Comparison of ENCODE assay signal across 8 cellular contexts in the genomic region with DNA sequence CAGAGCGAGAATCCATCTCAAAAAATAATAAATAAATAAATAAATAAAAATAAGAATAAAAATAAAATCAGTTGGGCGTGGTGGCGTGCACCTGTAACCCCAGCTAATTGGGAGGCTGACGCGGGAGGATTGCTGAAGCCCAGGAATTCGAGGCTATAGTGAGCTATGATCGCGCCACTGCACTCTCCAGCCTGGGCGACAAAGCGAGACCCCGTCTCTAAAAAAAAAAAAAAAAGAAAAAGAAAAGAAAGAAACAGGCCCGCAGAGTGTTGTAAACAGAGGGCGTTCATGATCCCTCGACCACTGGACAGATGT. TPM values are rescaled to one million over a fixed set of nuclear protein-coding genes. Genes with fewer than 3 reads are reported as not detected.
A peak's percentile ranks its signal among the peaks of the same experiment; 100 is the strongest.
DNase-seq lines count a peak whose midpoint lies in the region; ATAC-seq and TF ChIP-seq lines count a peak whose summit lies in the region.

No MANE protein-coding gene starts in this region.

- POLR2A ChIA-PET in CD4-positive, alpha-beta memory T cell (lab: Charles Lee; ENCODE audit: partially characterized antibody) = interaction anchor here (0.5 to 8.9 kb wide), 22 partner anchors 8 to 1014 kb away, joined by 3 to 227 read pairs (median 4); partner anchors contain the start of genes BLVRB, C19orf47, PLD3 and SERTAD3
- POLR2A ChIA-PET in OCI-LY7 (lab: Charles Lee) = interaction anchor here (0.6 to 1.5 kb wide), 6 partner anchors 9 to 64 kb away, joined by 3 to 7 read pairs (median 4); no protein-coding TSS in a partner anchor

- CTCF ChIA-PET in CD4-positive, alpha-beta memory T cell (lab: Charles Lee; ENCODE audit: partially characterized antibody) = interaction anchor here (0.7 to 3.9 kb wide), 31 partner anchors 9 to 218 kb away, joined by 3 to 66 read pairs (median 5); partner anchors contain the start of genes BLVRB, PLD3, SERTAD3 and SPTBN4
- CTCF ChIA-PET in OCI-LY7 (lab: Charles Lee; ENCODE audit: unreplicated experiment) = interaction anchor here (0.5 to 1.2 kb wide), 2 partner anchors 10 to 38 kb away, joined by 3 to 10 read pairs; no protein-coding TSS in a partner anchor

- no peak for TF ChIP-seq POLR2A in ovary (IDR thresholded peaks at IDR 0.05)

- H3K27me3 Mint-ChIP-seq in CD4-positive, alpha-beta memory T cell = no peaks in the 10 kb centered on the region
- no peaks in the 10 kb centered on the region for H3K27me3 Mint-ChIP-seq in endodermal cell (ENCODE audit: insufficient read depth)

- H3K9me3 Mint-ChIP-seq in CD4-positive, alpha-beta memory T cell = no peaks in the 10 kb centered on the region
- no peaks in the 10 kb centered on the region for H3K9me3 Mint-ChIP-seq in endodermal cell

- WGBS in endodermal cell (ENCODE audit: insufficient coverage in 1 of 2, insufficient read length in 1 of 2), 2 experiments = 62 to 64% methylated on average over 9 to 13 of the region's 14 CpGs
- 45 to 54% (median 53%) methylated on average over 14 of the region's 14 CpGs for WGBS in ovary, 3 donors

- H3K27ac Mint-ChIP-seq in CD4-positive, alpha-beta memory T cell = peak overlapping the region; percentile 84 to 98 (median 93)
- H3K27ac Mint-ChIP-seq in endodermal cell = peak overlapping the region; percentile 95

- no peaks in the 10 kb centered on the region for H3K9me3 ChIP-seq in CD4-positive, alpha-beta memory T cell (ENCODE audit: control insufficient read depth in 1 of 2, low read length in 2 of 2)
- no peaks in the 10 kb centered on the region for H3K9me3 ChIP-seq in OCI-LY7 (ENCODE audit: low read length)
- no peaks in the 10 kb centered on the region for H3K9me3 ChIP-seq in endodermal cell (ENCODE audit: control insufficient read depth, low read length)
- no peaks in the 10 kb centered on the region for H3K9me3 ChIP-seq in ovary

- no peaks in the 10 kb centered on the region for H4K20me1 ChIP-seq in OCI-LY7 (ENCODE audit: insufficient read depth, low read length)

- TF ChIP-seq EP300 in ovary (IDR thresholded peaks at IDR 0.05) = no peak

- no peaks in the 10 kb centered on the region for H3K27me3 ChIP-seq in CD4-positive, alpha-beta memory T cell (ENCODE audit: insufficient read depth, low read length)
- H3K27me3 ChIP-seq in endodermal cell (ENCODE audit: control insufficient read depth, insufficient read depth, low read length, poor library complexity, severe bottlenecking) (no peaks in the 10 kb centered on the region), ovary (no peaks in the 10 kb centered on the region)

- peak overlapping the region; percentile 84 for H3K27ac ChIP-seq in CD4-positive, alpha-beta memory T cell (ENCODE audit: low read depth, low read length)
- H3K27ac ChIP-seq in OCI-LY7 (ENCODE audit: low read depth, low read length, poor library complexity, severe bottlenecking) (no peak overlapping the region), endodermal cell (ENCODE audit: low read depth, low read length) (no peak overlapping the region), ovary (peak overlapping the region; percentile 98)

- no peak overlapping the region for H3K9ac ChIP-seq in endodermal cell (ENCODE audit: extremely low read depth, low read length, poor library complexity, severe bottlenecking)

- H2AFZ ChIP-seq in OCI-LY7 (ENCODE audit: low read length) = peak overlapping the region; percentile 59; the same call in 1 of the 2 replicates

- no peak for DNase-seq in CD4-positive, alpha-beta memory T cell
- DNase-seq in OCI-LY7 (ENCODE audit: low spot score) = no peak
- no peak for DNase-seq in endodermal cell
- no peak for DNase-seq in ovary
- DNase-seq in KG1 (lab: John Stamatoyannopoulos, UW) = no peak
- DNase-seq in DMS153 (lab: John Stamatoyannopoulos, UW) = no peak

- peak overlapping the region; percentile 93 for H3K4me2 ChIP-seq in OCI-LY7 (ENCODE audit: low read length)

- ATAC-seq in GM18861 (IDR thresholded peaks at IDR 0.05; ENCODE audit: unreplicated experiment) (no peak), GM21423 (IDR thresholded peaks at IDR 0.05; ENCODE audit: unreplicated experiment) (no peak)

- no peak for TF ChIP-seq CTCF in OCI-LY7 (conservative IDR thresholded peaks at IDR 0.05; ENCODE audit: low read length)
- TF ChIP-seq CTCF in endodermal cell (conservative IDR thresholded peaks at IDR 0.05) = no peak
- no peak for TF ChIP-seq CTCF in ovary (IDR thresholded peaks at IDR 0.05)

- H3K4me3 Mint-ChIP-seq in CD4-positive, alpha-beta memory T cell = peak overlapping the region; percentile 85 to 93 (median 90)
- H3K4me3 Mint-ChIP-seq in endodermal cell = peak overlapping the region; percentile 68

- H3K36me3 ChIP-seq in CD4-positive, alpha-beta memory T cell (ENCODE audit: insufficient read depth, low read length) = no peaks in the 10 kb centered on the region
- H3K36me3 ChIP-seq in OCI-LY7 (ENCODE audit: insufficient read depth, low read length) = peaks cover 10% of the 10 kb centered on the region; the same call in 1 of the 2 replicates
- H3K36me3 ChIP-seq in endodermal cell (ENCODE audit: control insufficient read depth, insufficient read depth, low read length) = peaks cover 10% of the 10 kb centered on the region
- H3K36me3 ChIP-seq in ovary = no peaks in the 10 kb centered on the region

- peaks cover 0 to 13% of the 10 kb centered on the region in 2 donors for H3K36me3 Mint-ChIP-seq in CD4-positive, alpha-beta memory T cell
- H3K36me3 Mint-ChIP-seq in endodermal cell (ENCODE audit: low read depth) = peaks cover 5% of the 10 kb centered on the region

- H3K9me2 ChIP-seq in OCI-LY7 (ENCODE audit: insufficient read depth, low read length) = no peaks in the 10 kb centered on the region

- H3K4me1 Mint-ChIP-seq in CD4-positive, alpha-beta memory T cell = peaks cover 19 to 47% (median 33%) of the 10 kb centered on the region in 4 donors
- H3K4me1 Mint-ChIP-seq in endodermal cell = peaks cover 10% of the 10 kb centered on the region

- peak overlapping the region in 1 of 2 donors; percentile 78 for H3K4me3 ChIP-seq in CD4-positive, alpha-beta memory T cell (ENCODE audit: low read length in 2 of 2)
- H3K4me3 ChIP-seq in OCI-LY7 (ENCODE audit: low read depth, low read length, poor library complexity, severe bottlenecking) (peak overlapping the region; percentile 69), endodermal cell (ENCODE audit: low read length) (peak overlapping the region; percentile 88), ovary (peak overlapping the region; percentile 67)

- H3K79me2 ChIP-seq in OCI-LY7 (ENCODE audit: insufficient read depth, low read depth, low read length) = peaks cover 11% of the 10 kb centered on the region; the same call in 1 of the 2 replicates

- H3K4me1 ChIP-seq in CD4-positive, alpha-beta memory T cell (ENCODE audit: insufficient read depth, low read length) = peaks cover 32% of the 10 kb centered on the region
- H3K4me1 ChIP-seq in OCI-LY7 (ENCODE audit: insufficient read depth, low read length, poor library complexity, severe bottlenecking) (peaks cover 31% of the 10 kb centered on the region), endodermal cell (ENCODE audit: control insufficient read depth, insufficient read depth, low read length) (no peaks in the 10 kb centered on the region), ovary (ENCODE audit: insufficient read depth) (peaks cover 2% of the 10 kb centered on the region)

- intact Hi-C loops in CD4-positive, alpha-beta memory T cell (cut with micrococcal nuclease) = loop anchor here (1.0 to 10.0 kb wide), 4 partner anchors 24 to 136 kb away; partner anchors contain the start of genes AKT2, BLVRB and SERTAD3
- intact Hi-C loops in OCI-LY7 (cut with micrococcal nuclease; ENCODE audit: unreplicated experiment) (loop anchor here (1.0 to 10.0 kb wide), 3 partner anchors 24 to 136 kb away; partner anchors contain the start of genes AKT2, BLVRB and SERTAD3), ovary (cut with DNase I) (loop anchor here in 2 of 4 donors (5.0 kb wide), 1 partner anchor 182 kb away; the partner anchor contains the start of gene LTBP4 (in 2 of the 2))

- BruUV-seq in OCI-LY7 (replicated peaks; lab: Mats Ljungman, UMichigan) = no TSS peak

RNA-seq across cellular contexts. Expression of gene SERTAD1, which starts 5.4 kb away (rescaled TPM):
- 10 to 100 TPM; 10.6 to 11.3 TPM for total RNA-seq in CD4-positive, alpha-beta memory T cell
- polyA plus RNA-seq in CD4-positive, alpha-beta memory T cell = 10 to 100 TPM in 1 of 2 donors, 1 to 10 TPM in 1; 5.4 to 10.7 TPM
- total RNA-seq in OCI-LY7 (2014; rRNA removed; shearing (Covaris generic)) = 5.0 and 5.7 TPM in 2 replicates
- 5.5 and 6.1 TPM in 2 replicates for total RNA-seq in OCI-LY7 (2022)
- total RNA-seq in endodermal cell = 1 to 10 TPM; 4.0 to 4.5 TPM
- polyA plus RNA-seq in endodermal cell (2013, experiment 1 of 2) = 3.9 TPM
- 4.5 TPM for polyA plus RNA-seq in endodermal cell (2013, experiment 2 of 2)
- total RNA-seq in ovary = 10 to 100 TPM in 5 of 7 donors, 1 to 10 TPM in 2; 6.9 to 15.2 (median 11.5) TPM
- 1 to 10 TPM; 2.3 to 7.3 TPM for polyA plus RNA-seq in ovary

RNA-seq across cellular contexts. Expression of gene PRX, which starts 7.2 kb away (rescaled TPM):
- 1 to 10 TPM; 3.3 to 3.4 TPM for total RNA-seq in CD4-positive, alpha-beta memory T cell
- under 1 TPM in 1 of 2 donors, not detected in 1; 0.23 TPM for polyA plus RNA-seq in CD4-positive, alpha-beta memory T cell
- total RNA-seq in OCI-LY7 (2014; rRNA removed; shearing (Covaris generic)) = 1.8 and 2.2 TPM in 2 replicates
- total RNA-seq in OCI-LY7 (2022) = 4.0 and 4.9 TPM in 2 replicates
- 1 to 10 TPM; 3.3 to 6.4 TPM for total RNA-seq in endodermal cell
- polyA plus RNA-seq in endodermal cell (2013, experiment 1 of 2) = 4.4 TPM
- 3.6 TPM for polyA plus RNA-seq in endodermal cell (2013, experiment 2 of 2)
- total RNA-seq in ovary = 1 to 10 TPM; 2.8 to 8.8 (median 6.9) TPM
- polyA plus RNA-seq in ovary = 1 to 10 TPM; 1.7 to 8.4 TPM

RNA-seq across cellular contexts. Expression of gene SERTAD3, which starts 23.7 kb away (rescaled TPM):
- 10 to 100 TPM; 17.8 to 19.4 TPM for total RNA-seq in CD4-positive, alpha-beta memory T cell
- 10 to 100 TPM in 1 of 2 donors, 1 to 10 TPM in 1; 9.4 to 11.4 TPM for polyA plus RNA-seq in CD4-positive, alpha-beta memory T cell
- 12.2 and 15.7 TPM in 2 replicates for total RNA-seq in OCI-LY7 (2014; rRNA removed; shearing (Covaris generic))
- total RNA-seq in OCI-LY7 (2022) (18.6 and 21.3 TPM in 2 replicates), endodermal cell (10 to 100 TPM; 47.7 to 62.6 TPM), ovary (10 to 100 TPM; 19.6 to 55.0 (median 39.2) TPM)
- 23.6 TPM for polyA plus RNA-seq in endodermal cell (2013, experiment 1 of 2)
- 23.0 TPM for polyA plus RNA-seq in endodermal cell (2013, experiment 2 of 2)
- 10 to 100 TPM; 17.3 to 19.9 TPM for polyA plus RNA-seq in ovary

RNA-seq across cellular contexts. Expression of gene HIPK4, which starts 30.4 kb away (rescaled TPM):
- total RNA-seq in CD4-positive, alpha-beta memory T cell = not detected
- polyA plus RNA-seq in CD4-positive, alpha-beta memory T cell = not detected
- not detected in 2 replicates for total RNA-seq in OCI-LY7 (2014; rRNA removed; shearing (Covaris generic))
- not detected in 2 replicates for total RNA-seq in OCI-LY7 (2022)
- total RNA-seq in endodermal cell = under 1 TPM in 1 of 2 donors, not detected in 1; 0.31 TPM
- 0.14 TPM for polyA plus RNA-seq in endodermal cell (2013, experiment 1 of 2)
- polyA plus RNA-seq in endodermal cell (2013, experiment 2 of 2) = 0.29 TPM
- total RNA-seq in ovary = under 1 TPM in 4 of 7 donors, not detected in 3; 0.11 to 0.35 (median 0.13) TPM
- polyA plus RNA-seq in ovary = under 1 TPM in 1 of 2 donors, not detected in 1; 0.28 TPM

RNA-seq across cellular contexts. Expression of gene BLVRB, which starts 45.1 kb away (rescaled TPM):
- total RNA-seq in CD4-positive, alpha-beta memory T cell = 10 to 100 TPM; 12.3 to 16.3 TPM
- polyA plus RNA-seq in CD4-positive, alpha-beta memory T cell = 10 to 100 TPM; 25.4 to 34.6 TPM
- 46.0 and 48.5 TPM in 2 replicates for total RNA-seq in OCI-LY7 (2014; rRNA removed; shearing (Covaris generic))
- total RNA-seq in OCI-LY7 (2022) (40.3 and 45.0 TPM in 2 replicates), endodermal cell (10 to 100 TPM; 24.7 to 41.0 TPM), ovary (100 to 1,000 TPM in 2 of 7 donors, 10 to 100 TPM in 5; 64.0 to 135 (median 75.5) TPM)
- polyA plus RNA-seq in endodermal cell (2013, experiment 1 of 2) = 18.1 TPM
- polyA plus RNA-seq in endodermal cell (2013, experiment 2 of 2) = 18.8 TPM
- polyA plus RNA-seq in ovary = 10 to 100 TPM; 16.8 to 88.5 TPM

Comparison
In these comparisons a context has a peak if more than half of its experiments do, and no peak if none do; other contexts are left out.
1. H3K27ac ChIP-seq: peak in CD4-positive, alpha-beta memory T cell (single experiment) and ovary (2 of 2); none in OCI-LY7 (single experiment) and endodermal cell (single experiment).